Comparison of ENCODE assay signal across 1 cellular context in the genomic region with DNA sequence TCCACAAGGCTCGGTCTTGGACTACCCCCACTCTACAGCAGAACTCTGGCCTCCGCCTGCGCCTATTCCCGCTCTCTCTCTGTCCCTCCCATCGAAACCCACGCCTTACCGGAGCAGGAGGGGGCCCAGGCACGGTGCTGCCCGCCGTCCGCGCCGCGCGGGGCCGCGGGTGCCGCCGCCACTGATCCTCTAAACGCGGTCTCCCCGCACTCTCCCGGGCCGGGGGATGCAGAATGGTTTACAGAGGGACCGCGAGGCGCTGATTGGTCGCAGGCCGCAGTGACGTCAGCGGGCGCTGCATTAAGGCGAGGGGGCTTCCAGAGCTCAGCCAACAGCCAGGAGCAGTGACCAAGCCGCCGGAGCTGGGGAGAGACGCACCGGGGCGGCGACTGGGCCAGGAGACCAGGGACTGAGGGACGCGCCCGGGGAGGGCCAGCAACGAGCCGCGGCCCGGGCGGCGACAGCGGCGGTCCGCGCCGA.
TF ChIP-seq lines count a peak whose summit lies in the region.

No MANE protein-coding gene starts in this region.

TF ChIP-seq in SK-N-SH treated with all-trans-retinoic acid at 6 μM for 48 hours, 23 proteins besides CTCF, POLR2A, EP300 and RAD21 (continued from another document):
- TF ChIP-seq, protein P1, sequence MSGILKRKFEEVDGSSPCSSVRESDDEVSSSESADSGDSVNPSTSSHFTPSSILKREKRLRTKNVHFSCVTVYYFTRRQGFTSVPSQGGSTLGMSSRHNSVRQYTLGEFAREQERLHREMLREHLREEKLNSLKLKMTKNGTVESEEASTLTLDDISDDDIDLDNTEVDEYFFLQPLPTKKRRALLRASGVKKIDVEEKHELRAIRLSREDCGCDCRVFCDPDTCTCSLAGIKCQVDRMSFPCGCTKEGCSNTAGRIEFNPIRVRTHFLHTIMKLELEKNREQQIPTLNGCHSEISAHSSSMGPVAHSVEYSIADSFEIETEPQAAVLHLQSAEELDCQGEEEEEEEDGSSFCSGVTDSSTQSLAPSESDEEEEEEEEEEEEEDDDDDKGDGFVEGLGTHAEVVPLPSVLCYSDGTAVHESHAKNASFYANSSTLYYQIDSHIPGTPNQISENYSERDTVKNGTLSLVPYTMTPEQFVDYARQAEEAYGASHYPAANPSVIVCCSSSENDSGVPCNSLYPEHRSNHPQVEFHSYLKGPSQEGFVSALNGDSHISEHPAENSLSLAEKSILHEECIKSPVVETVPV (CRISPR knock-in tag; IDR thresholded peaks at IDR 0.05): no peak
- TF ChIP-seq ZC3H10 (CRISPR knock-in tag; IDR thresholded peaks at IDR 0.05) (no peak), ARNTL (CRISPR knock-in tag; IDR thresholded peaks at IDR 0.05; ENCODE audit: borderline replicate concordance, low read depth) (no peak), TOX (CRISPR knock-in tag; IDR thresholded peaks at IDR 0.05; ENCODE audit: borderline replicate concordance) (no peak), RARB (CRISPR knock-in tag; IDR thresholded peaks at IDR 0.05) (no peak), ZNF8 (CRISPR knock-in tag; IDR thresholded peaks at IDR 0.05) (no peak)
- TF ChIP-seq, protein P2, sequence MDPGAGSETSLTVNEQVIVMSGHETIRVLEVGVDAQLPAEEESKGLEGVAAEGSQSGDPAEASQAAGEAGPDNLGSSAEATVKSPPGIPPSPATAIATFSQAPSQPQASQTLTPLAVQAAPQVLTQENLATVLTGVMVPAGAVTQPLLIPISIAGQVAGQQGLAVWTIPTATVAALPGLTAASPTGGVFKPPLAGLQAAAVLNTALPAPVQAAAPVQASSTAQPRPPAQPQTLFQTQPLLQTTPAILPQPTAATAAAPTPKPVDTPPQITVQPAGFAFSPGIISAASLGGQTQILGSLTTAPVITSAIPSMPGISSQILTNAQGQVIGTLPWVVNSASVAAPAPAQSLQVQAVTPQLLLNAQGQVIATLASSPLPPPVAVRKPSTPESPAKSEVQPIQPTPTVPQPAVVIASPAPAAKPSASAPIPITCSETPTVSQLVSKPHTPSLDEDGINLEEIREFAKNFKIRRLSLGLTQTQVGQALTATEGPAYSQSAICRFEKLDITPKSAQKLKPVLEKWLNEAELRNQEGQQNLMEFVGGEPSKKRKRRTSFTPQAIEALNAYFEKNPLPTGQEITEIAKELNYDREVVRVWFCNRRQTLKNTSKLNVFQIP (CRISPR knock-in tag; IDR thresholded peaks at IDR 0.05; ENCODE audit: borderline replicate concordance, low read depth): no peak
